ENCODE assay signal across 9 cellular contexts in the genomic region with DNA sequence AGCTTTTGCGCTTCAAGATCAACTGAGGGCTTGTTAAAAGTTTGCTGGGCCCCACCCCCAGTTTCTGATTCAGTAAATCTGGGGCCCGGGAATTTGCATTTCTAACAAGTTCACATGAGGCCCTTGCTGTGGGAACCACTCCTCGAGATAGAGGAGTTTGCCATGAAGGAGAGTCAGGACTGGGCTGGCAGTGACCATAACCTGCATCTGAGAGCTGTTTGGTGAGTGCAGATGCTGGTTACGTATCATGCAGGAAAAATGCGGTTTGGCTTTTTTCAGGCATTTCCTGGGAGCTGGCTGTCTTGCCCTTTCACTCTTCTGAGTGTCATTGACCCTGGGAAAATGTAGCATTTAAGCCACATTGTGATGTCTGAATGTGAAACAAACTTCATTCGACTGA. TPM values are rescaled to one million over a fixed set of nuclear protein-coding genes. Genes with fewer than 3 reads are reported as not detected.
DNase-seq lines count a peak whose midpoint lies in the region; ATAC-seq and TF ChIP-seq lines count a peak whose summit lies in the region.
"Had no signal": no experiment of that assay in that cellular context is flagged by ENCODE, and none has a peak within 500 bp of the region (broad histone marks: within the 10 kb centered on the region; RNA-seq: fewer than 3 reads in every experiment).

No MANE protein-coding gene starts in this region.

- DNase-seq in HK-2 (ENCODE audit: unreplicated experiment) (peak; percentile 38), iris pigment epithelial cell (ENCODE audit: low read depth) (peak; percentile 88), substantia nigra (lab: John Stamatoyannopoulos, UW) (no peak)
- DNase-seq in activated CD4-positive, CD25-positive, alpha-beta regulatory T cell (lab: John Stamatoyannopoulos, UW) = no peak
- DNase-seq: GDM1 had no signal

- ATAC-seq in HG02938 (IDR thresholded peaks at IDR 0.05; ENCODE audit: unreplicated experiment) = no peak
- no peak for ATAC-seq in GM21447 (IDR thresholded peaks at IDR 0.05; ENCODE audit: unreplicated experiment)
- ATAC-seq in GM21390 (IDR thresholded peaks at IDR 0.05; ENCODE audit: unreplicated experiment) = no peak

- H3K4me1 Mint-ChIP-seq in brain = peaks cover 86% of the 10 kb centered on the region

- no peaks in the 10 kb centered on the region for H3K36me3 Mint-ChIP-seq in brain

- peak overlapping the region in 4 of 5 experiments; percentile 90 to 98 (median 94) for H3K27ac Mint-ChIP-seq in brain

- H3K9me3 Mint-ChIP-seq in brain = peaks cover 0 to 3% (median 0%) of the 10 kb centered on the region in 5 experiments

- peak overlapping the region; percentile 96 for H3K27ac ChIP-seq in substantia nigra (ENCODE audit: low read depth, low read length, poor library complexity, severe bottlenecking)

- no peak overlapping the region for H3K4me3 Mint-ChIP-seq in brain

- peaks cover 6% of the 10 kb centered on the region for H3K27me3 Mint-ChIP-seq in brain

- TF ChIP-seq CTCF in brain (conservative IDR thresholded peaks at IDR 0.05) = no peak

RNA-seq across cellular contexts. Expression of gene ANGPTL2, which starts 9.4 kb away (rescaled TPM):
- polyA plus RNA-seq in brain (ENCODE audit: insufficient read depth, low read depth, low replicate concordance) = 14.9 TPM

Comparison
In these comparisons a context has a peak if more than half of its experiments do, and no peak if none do; other contexts are left out.
1. DNase-seq: peak in HK-2 (single experiment) and iris pigment epithelial cell (single experiment); none in substantia nigra (0 of 49) and activated CD4-positive, CD25-positive, alpha-beta regulatory T cell (0 of 4).